19 cellular contexts compared by ENCODE assay signal in the genomic region with DNA sequence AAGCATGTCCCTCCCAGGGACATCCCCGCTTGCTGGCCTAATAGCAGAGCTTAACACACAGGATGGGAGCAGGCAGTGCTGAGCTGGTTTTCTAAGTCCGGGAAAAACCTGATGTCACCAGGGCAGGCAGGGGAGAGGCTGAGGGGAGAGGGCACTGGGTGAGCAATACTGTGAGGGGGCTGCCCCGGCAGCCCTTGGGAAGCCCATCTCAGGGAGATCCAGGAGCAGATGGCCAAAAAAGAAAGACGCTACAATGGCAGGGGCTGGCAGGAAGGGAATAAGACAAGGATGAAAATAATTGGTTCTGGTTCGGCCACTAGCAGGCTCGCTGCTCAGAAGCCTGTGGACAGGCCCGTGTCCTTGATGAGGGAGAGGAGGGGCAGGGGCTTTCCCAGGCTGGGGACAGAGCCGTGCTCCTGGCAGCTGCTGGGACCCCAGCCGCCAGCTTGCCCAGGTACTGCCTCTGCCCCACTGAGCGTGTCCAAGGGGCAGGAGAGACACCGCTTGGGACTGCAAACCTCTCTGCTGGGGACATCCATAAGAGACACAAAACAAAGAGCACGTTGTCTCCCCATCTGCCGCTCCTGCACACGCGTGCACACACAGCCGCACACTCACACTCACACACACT. TPM values are rescaled to one million over a fixed set of nuclear protein-coding genes. Genes with fewer than 3 reads are reported as not detected.
DNase-seq lines count a peak whose midpoint lies in the region; ATAC-seq, FAIRE-seq and TF ChIP-seq lines count a peak whose summit lies in the region.
"Had no signal": no experiment of that assay in that cellular context is flagged by ENCODE, and none has a peak within 500 bp of the region (broad histone marks: within the 10 kb centered on the region; RNA-seq: fewer than 3 reads in every experiment).

No MANE protein-coding gene starts in this region.

- H3K9me3 ChIP-seq in GM12878 (replicated peaks; ENCODE audit: control insufficient read depth, insufficient read depth, low read length) (no peaks in the 10 kb centered on the region), mesodermal cell (ENCODE audit: control insufficient read depth, low read length) (no peaks in the 10 kb centered on the region), tibial artery (no peaks in the 10 kb centered on the region)
- H3K9me3 ChIP-seq: thyroid gland had no signal

- H3K36me3 Mint-ChIP-seq in activated naive CD8-positive, alpha-beta T cell treated with anti-CD3 and anti-CD28 coated beads, Interleukin-2, amount 10 ng/mL, durations not matched to agents 7 days and 5 days = peaks cover 33% of the 10 kb centered on the region
- H3K36me3 Mint-ChIP-seq in activated naive CD8-positive, alpha-beta T cell treated with anti-CD3 and anti-CD28 coated beads for 36 hours = peaks cover 14% of the 10 kb centered on the region

- no peak overlapping the region for H2AFZ ChIP-seq in GM12878 (ENCODE audit: control insufficient read depth, low read depth, low read length)

- H3K4me3 ChIP-seq in GM12878 (no peak overlapping the region), mesodermal cell (ENCODE audit: extremely low read depth, insufficient read depth, low read length, poor library complexity, severe bottlenecking) (no peak overlapping the region), tibial artery (peak overlapping the region in 1 of 2 donors; percentile 19)
- H3K4me3 ChIP-seq: skin epidermis, thyroid gland had no signal

- TF ChIP-seq EP300 in GM12878 (IDR thresholded peaks at IDR 0.05; ENCODE audit: borderline replicate concordance in 1 of 2, control insufficient read depth in 1 of 2, low read depth in 2 of 2, low read length in 2 of 2) = no peak

- TF ChIP-seq RAD21 in GM12878 (IDR thresholded peaks at IDR 0.05; ENCODE audit: insufficient read depth, low read depth, low read length) = no peak

- no peak overlapping the region for H3K9ac ChIP-seq in GM12878 (ENCODE audit: control insufficient read depth, insufficient read depth, low read length)

- SMC1A ChIA-PET in GM12878 (lab: Charles Lee; ENCODE audit: uncharacterized antibody, unreplicated experiment) = interaction anchor here (0.7 to 1.6 kb wide), 8 partner anchors 10 to 143 kb away, joined by 3 to 6 read pairs (median 4); no protein-coding TSS in a partner anchor

- no peaks in the 10 kb centered on the region for H4K20me1 ChIP-seq in GM12878 (ENCODE audit: control insufficient read depth, insufficient read depth)

- H3K9me3 Mint-ChIP-seq in activated naive CD8-positive, alpha-beta T cell treated with anti-CD3 and anti-CD28 coated beads, Interleukin-2, amount 10 ng/mL, durations not matched to agents 7 days and 5 days = no peaks in the 10 kb centered on the region
- H3K9me3 Mint-ChIP-seq in activated naive CD8-positive, alpha-beta T cell treated with anti-CD3 and anti-CD28 coated beads for 36 hours = no peaks in the 10 kb centered on the region
- H3K9me3 Mint-ChIP-seq: activated naive CD8-positive, alpha-beta T cell treated with anti-CD3 and anti-CD28 coated beads, Interleukin-2, amount 50 U/mL, for 24 hours; naive thymus-derived CD4-positive, alpha-beta T cell had no signal

- H3K4me3 Mint-ChIP-seq in activated naive CD8-positive, alpha-beta T cell treated with anti-CD3 and anti-CD28 coated beads, Interleukin-2, amount 10 ng/mL, durations not matched to agents 7 days and 5 days = no peak overlapping the region
- H3K4me3 Mint-ChIP-seq in activated naive CD8-positive, alpha-beta T cell treated with anti-CD3 and anti-CD28 coated beads for 36 hours = no peak overlapping the region
- H3K4me3 Mint-ChIP-seq: activated naive CD8-positive, alpha-beta T cell treated with anti-CD3 and anti-CD28 coated beads, Interleukin-2, amount 50 U/mL, for 24 hours had no signal

- no peak for TF ChIP-seq POLR2A in GM12878 (IDR thresholded peaks at IDR 0.05; ENCODE audit: low read depth, low read length)

- POLR2A ChIA-PET in activated naive CD8-positive, alpha-beta T cell treated with anti-CD3 and anti-CD28 coated beads, Interleukin-2, amount 10 ng/mL, durations not matched to agents 7 days and 5 days (lab: Charles Lee) = interaction anchor here (1.1 kb wide), 1 partner anchor 31 kb away, joined by 3 read pairs; no protein-coding TSS in a partner anchor
- POLR2A ChIA-PET in GM12878 (lab: Charles Lee) = no interaction called here

- peak overlapping the region; percentile 30 for H3K27ac Mint-ChIP-seq in activated naive CD8-positive, alpha-beta T cell treated with anti-CD3 and anti-CD28 coated beads, Interleukin-2, amount 10 ng/mL, durations not matched to agents 7 days and 5 days
- no peak overlapping the region for H3K27ac Mint-ChIP-seq in activated naive CD8-positive, alpha-beta T cell treated with anti-CD3 and anti-CD28 coated beads for 36 hours
- H3K27ac Mint-ChIP-seq: activated naive CD8-positive, alpha-beta T cell treated with anti-CD3 and anti-CD28 coated beads, Interleukin-2, amount 50 U/mL, for 24 hours had no signal

- FAIRE-seq in GM12878 (lab: Jason Lieb, UNC) = no peak
- FAIRE-seq: keratinocyte had no signal

- RAD21 ChIA-PET in GM12878 (lab: Charles Lee; ENCODE audit: unreplicated experiment) = interaction anchor here (0.8 to 2.7 kb wide), 3 partner anchors 8 to 142 kb away, joined by 3 to 26 read pairs (median 5); no protein-coding TSS in a partner anchor

- H3K27me3 Mint-ChIP-seq in activated naive CD8-positive, alpha-beta T cell treated with anti-CD3 and anti-CD28 coated beads, Interleukin-2, amount 10 ng/mL, durations not matched to agents 7 days and 5 days = no peaks in the 10 kb centered on the region
- H3K27me3 Mint-ChIP-seq in activated naive CD8-positive, alpha-beta T cell treated with anti-CD3 and anti-CD28 coated beads for 36 hours = no peaks in the 10 kb centered on the region
- H3K27me3 Mint-ChIP-seq: activated naive CD8-positive, alpha-beta T cell treated with anti-CD3 and anti-CD28 coated beads, Interleukin-2, amount 50 U/mL, for 24 hours; naive thymus-derived CD4-positive, alpha-beta T cell had no signal

- CTCF ChIA-PET in GM12878 (lab: Yijun Ruan, JAX) = interaction anchor here (0.7 to 1.6 kb wide), 4 partner anchors 9 to 135 kb away, joined by 3 to 6 read pairs (median 4); no protein-coding TSS in a partner anchor

- in situ Hi-C loops in GM12878 (cut with MboI) = no loop called here

- H3K4me1 ChIP-seq in GM12878 (ENCODE audit: control insufficient read depth, insufficient read depth, low read length) (peaks cover 50% of the 10 kb centered on the region), mesodermal cell (ENCODE audit: control insufficient read depth, insufficient read depth, low read length, poor library complexity, severe bottlenecking) (peaks cover 52% of the 10 kb centered on the region), tibial artery (peaks cover 0 to 85% (median 62%) of the 10 kb centered on the region in 4 donors)

- intact Hi-C loops in GM12878 (cut with micrococcal nuclease; ENCODE audit: unreplicated experiment) = no loop called here
- intact Hi-C loops in tibial artery (cut with DNase I; ENCODE audit: low total_unique reads) = no loop called here

- H3K27me3 ChIP-seq in GM12878 (replicated peaks in 1 of 2; ENCODE audit: control insufficient read depth in 2 of 2, insufficient read depth in 2 of 2, low read length in 1 of 2) = no peaks in the 10 kb centered on the region
- H3K27me3 ChIP-seq in tibial artery = no peaks in the 10 kb centered on the region
- H3K27me3 ChIP-seq: thyroid gland had no signal

- peak; percentile 16 for DNase-seq in activated naive CD8-positive, alpha-beta T cell treated with anti-CD3 and anti-CD28 coated beads, Interleukin-2, amount 10 ng/mL, durations not matched to agents 7 days and 5 days
- no peak for DNase-seq in activated naive CD8-positive, alpha-beta T cell treated with anti-CD3 and anti-CD28 coated beads for 36 hours
- DNase-seq in GM12878 (ENCODE audit: low read depth, low spot score) (no peak), tibial artery (peak; percentile 19 to 65), HuH-7 (ENCODE audit: low spot score) (no peak), DMS53 treated with DMSO at 0.1 percent for 48 hours (lab: John Stamatoyannopoulos, UW; ENCODE audit: unreplicated experiment) (no peak)
- DNase-seq: activated naive CD8-positive, alpha-beta T cell treated with anti-CD3 and anti-CD28 coated beads, Interleukin-2, amount 50 U/mL, for 24 hours; DMS 273 treated with DMSO at 0.1 percent for 48 hours; foreskin melanocyte; KBM-7; naive thymus-derived CD4-positive, alpha-beta T cell; NCI-H1436 treated with DMSO at 0.1 percent for 48 hours; NCI-H526 treated with DMSO at 0.1 percent for 48 hours; RPMI8226; thyroid gland had no signal

- H3K27ac ChIP-seq in GM12878 (ENCODE audit: control insufficient read depth, insufficient read depth) (no peak overlapping the region), mesodermal cell (ENCODE audit: low read depth, low read length, severe bottlenecking) (peak overlapping the region; percentile 5), tibial artery (peak overlapping the region; percentile 41 to 73)
- H3K27ac ChIP-seq: skin epidermis, thyroid gland had no signal

- ATAC-seq in activated naive CD8-positive, alpha-beta T cell treated with anti-CD3 and anti-CD28 coated beads, Interleukin-2, amount 10 ng/mL, durations not matched to agents 7 days and 5 days (ENCODE audit: low read depth) = no peak
- ATAC-seq in GM12878 (no peak), HG03469 (IDR thresholded peaks at IDR 0.05; ENCODE audit: unreplicated experiment) (no peak)
- ATAC-seq: activated naive CD8-positive, alpha-beta T cell treated with anti-CD3 and anti-CD28 coated beads, Interleukin-2, amount 50 U/mL, for 24 hours; naive thymus-derived CD4-positive, alpha-beta T cell had no signal

- peaks cover 11 to 35% of the 10 kb centered on the region in 2 experiments; a peak in 3 of 4 replicates for H3K36me3 ChIP-seq in GM12878 (ENCODE audit: control insufficient read depth in 2 of 2, insufficient read depth in 2 of 2, low read length in 1 of 2)
- peaks cover 67% of the 10 kb centered on the region for H3K36me3 ChIP-seq in mesodermal cell (ENCODE audit: control insufficient read depth, insufficient read depth, low read length)
- H3K36me3 ChIP-seq in tibial artery = peaks cover 11 to 34% (median 16%) of the 10 kb centered on the region in 3 donors

- H3K4me1 Mint-ChIP-seq in activated naive CD8-positive, alpha-beta T cell treated with anti-CD3 and anti-CD28 coated beads, Interleukin-2, amount 10 ng/mL, durations not matched to agents 7 days and 5 days = peaks cover 47% of the 10 kb centered on the region
- H3K4me1 Mint-ChIP-seq in activated naive CD8-positive, alpha-beta T cell treated with anti-CD3 and anti-CD28 coated beads for 36 hours = peaks cover 32% of the 10 kb centered on the region

- peaks cover 41% of the 10 kb centered on the region for H3K79me2 ChIP-seq in GM12878 (ENCODE audit: control insufficient read depth, insufficient read depth, low read length)

- TSS peak; percentile 59 for BruUV-seq in GM12878 (replicated peaks; lab: Mats Ljungman, UMichigan)

- TF ChIP-seq CTCF in GM12878 (IDR thresholded peaks at IDR 0.05 in 2 of 3, conservative IDR thresholded peaks at IDR 0.05 in 1 of 3; ENCODE audit: control insufficient read depth in 2 of 3, extremely low read depth in 1 of 3, insufficient read depth in 1 of 3, low read depth in 3 of 3, low read length in 3 of 3) = no peak
- TF ChIP-seq CTCF in tibial artery (IDR thresholded peaks at IDR 0.05) = no peak

- H3K4me2 ChIP-seq in GM12878 (ENCODE audit: control insufficient read depth, insufficient read depth) = no peak overlapping the region

- WGBS in GM12878 (ENCODE audit: insufficient coverage, insufficient replicate concordance, low lambda C conversion rate, missing lambda C conversion rate) = 77% methylated on average over 11 of the region's 16 CpGs
- 87 to 93% methylated on average over 12 to 16 of the region's 16 CpGs for WGBS in mesodermal cell (ENCODE audit: insufficient coverage in 2 of 2), 2 experiments

RNA-seq across cellular contexts. Expression of a gene that starts 30.2 kb away (rescaled TPM):
- total RNA-seq in activated naive CD8-positive, alpha-beta T cell treated with anti-CD3 and anti-CD28 coated beads, Interleukin-2, amount 10 ng/mL, durations not matched to agents 7 days and 5 days = 10 to 100 TPM; 26.8 to 30.1 TPM
- 1 to 10 TPM; 9.0 to 9.4 TPM for total RNA-seq in activated naive CD8-positive, alpha-beta T cell treated with anti-CD3 and anti-CD28 coated beads for 36 hours
- 36.4 and 43.3 TPM in 2 replicates for total RNA-seq in GM12878 (2013; cell fraction: nucleolus; rRNA removed)
- total RNA-seq in GM12878 (2014; rRNA removed) = 11.7 and 14.8 TPM in 2 replicates
- total RNA-seq in GM12878 (2014; rRNA removed; fragmentation: Illumina TruSeq; extraction: Trizol) = 8.4 and 10.3 TPM in 2 replicates
- total RNA-seq in GM12878 (2021) = 13.1 and 14.1 TPM in 2 replicates
- polyA plus RNA-seq in GM12878 (2011; ENCODE audit: low read depth) = 2.7 TPM
- 19.0 and 22.5 TPM in 2 replicates for polyA plus RNA-seq in GM12878 (2011; rRNA removed)
- polyA plus RNA-seq in GM12878 (2011; cell fraction: cytosol; rRNA removed) = 24.3 and 24.7 TPM in 2 replicates
- 34.6 and 47.7 TPM in 2 replicates for polyA plus RNA-seq in GM12878 (2011; cell fraction: nucleus; rRNA removed)
- 7.3 and 8.5 TPM in 2 replicates for polyA plus RNA-seq in GM12878 (2012)
- polyA plus RNA-seq in GM12878 (2014; fragmentation: Illumina TruSeq; extraction: Trizol) = 4.3 and 6.4 TPM in 2 replicates
- polyA plus RNA-seq in GM12878 (2014; fragmentation: Nextera tagmentation; extraction: Ambion mirVana) = 1 to 10 TPM; 1.3 to 1.8 TPM
- 8.6 and 9.7 TPM in 2 replicates for polyA plus RNA-seq in GM12878 (2014; rRNA removed)
- 1 to 10 TPM; 2.0 to 3.8 TPM for polyA plus RNA-seq in GM12878 (2016; fragmentation: Nextera tagmentation; extraction: Ambion mirVana)
- 28.1 and 47.6 TPM in 2 replicates for polyA minus RNA-seq in GM12878 (2011; rRNA and poly(A)+ RNA removed)
- polyA minus RNA-seq in GM12878 (2011; cell fraction: cytosol; rRNA and poly(A)+ RNA removed) = 16.8 and 23.7 TPM in 2 replicates
- polyA minus RNA-seq in GM12878 (2011; cell fraction: nucleus; rRNA and poly(A)+ RNA removed) = 23.5 and 38.0 TPM in 2 replicates
- polyA plus RNA-seq in mesodermal cell (2013, experiment 1 of 2) = 45.1 TPM
- 42.8 TPM for polyA plus RNA-seq in mesodermal cell (2013, experiment 2 of 2)

Comparison
In these comparisons a context has a peak if more than half of its experiments do, and no peak if none do; other contexts are left out.
1. DNase-seq: peak in activated naive CD8-positive, alpha-beta T cell treated with anti-CD3 and anti-CD28 coated beads, Interleukin-2, amount 10 ng/mL, durations not matched to agents 7 days and 5 days (single experiment) and tibial artery (2 of 2); none in activated naive CD8-positive, alpha-beta T cell treated with anti-CD3 and anti-CD28 coated beads for 36 hours (single experiment), GM12878 (single experiment), HuH-7 (single experiment) and DMS53 treated with DMSO at 0.1 percent for 48 hours (single experiment).